14 cellular contexts compared by ENCODE assay signal in the genomic region with DNA sequence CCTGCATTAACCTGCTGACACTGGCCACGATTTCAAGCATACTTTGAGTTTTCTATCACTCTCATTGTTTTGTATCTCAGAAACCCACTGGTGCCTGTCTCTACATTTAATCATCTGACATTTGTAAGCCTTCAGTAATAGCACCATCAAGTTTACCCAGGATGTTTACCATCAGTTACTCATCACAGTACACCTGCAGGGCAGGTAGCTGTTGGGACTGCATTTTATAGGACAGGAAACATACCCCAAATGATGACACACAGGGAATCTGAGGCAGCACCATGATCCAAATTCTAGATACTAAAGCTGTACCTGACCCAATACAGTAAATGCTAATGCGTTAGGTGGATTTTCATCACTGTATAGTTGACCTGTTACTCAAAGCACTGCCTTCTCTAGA.
DNase-seq lines count a peak whose midpoint lies in the region; ATAC-seq and TF ChIP-seq lines count a peak whose summit lies in the region.
"Had no signal": no experiment of that assay in that cellular context is flagged by ENCODE, and none has a peak within 500 bp of the region (broad histone marks: within the 10 kb centered on the region; RNA-seq: fewer than 3 reads in every experiment).

No MANE protein-coding gene starts in this region.

- peak overlapping the region; percentile 96 for H3K27ac ChIP-seq in PC-3 (ENCODE audit: low read length)
- H3K27ac ChIP-seq: SJCRH30 had no signal

- TF ChIP-seq CTCF in MCF 10A (IDR thresholded peaks at IDR 0.05; ENCODE audit: unreplicated experiment) (no peak), PC-3 (conservative IDR thresholded peaks at IDR 0.05; ENCODE audit: low read depth, low read length) (no peak)

- no peaks in the 10 kb centered on the region for H3K79me2 ChIP-seq in PC-3 (ENCODE audit: low read length)

- peaks cover 15% of the 10 kb centered on the region for H3F3A ChIP-seq in PC-3 (ENCODE audit: low read length, unreplicated experiment)

- no peak overlapping the region for H3K27ac Mint-ChIP-seq in MCF 10A (ENCODE audit: low read depth, unreplicated experiment)
- H3K27ac Mint-ChIP-seq: CD8-positive, alpha-beta T cell had no signal

- H3K27me3 Mint-ChIP-seq in MCF 10A (ENCODE audit: insufficient read depth, unreplicated experiment), result no peaks in the 10 kb centered on the region

- in situ Hi-C loops in T47D (cut with HindIII; ENCODE audit: low pct_unique_long_range_greater_than_20kb, low sequenced_read_pairs), result no loop called here

- BruUV-seq in MCF 10A (replicated peaks; lab: Mats Ljungman, UMichigan), result no TSS peak
- BruUV-seq in PC-3 (replicated peaks; lab: Mats Ljungman, UMichigan), result no TSS peak

- peak overlapping the region; percentile 66 for H3K9ac ChIP-seq in PC-3 (ENCODE audit: low read length)

- H4K20me1 ChIP-seq in PC-3 (ENCODE audit: low read length), result no peaks in the 10 kb centered on the region

- peaks cover 71% of the 10 kb centered on the region for H3K4me1 ChIP-seq in PC-3 (ENCODE audit: insufficient read depth, low read length)
- H3K4me1 ChIP-seq: SJCRH30 had no signal

- H3K4me3 ChIP-seq in PC-3 (ENCODE audit: low read length), result peak overlapping the region; percentile 38; the same call in 1 of the 2 replicates
- H3K4me3 ChIP-seq: SJCRH30 had no signal

- peaks cover 6% of the 10 kb centered on the region for H3K36me3 Mint-ChIP-seq in MCF 10A (ENCODE audit: insufficient read depth, unreplicated experiment)
- H3K36me3 Mint-ChIP-seq: CD8-positive, alpha-beta T cell had no signal

- no peaks in the 10 kb centered on the region for H3K9me3 ChIP-seq in PC-3 (ENCODE audit: low read length)
- H3K9me3 ChIP-seq: SJCRH30 had no signal

- CTCF ChIA-PET in MCF 10A (lab: Yijun Ruan, JAX), result interaction anchor here (1.5 to 1.9 kb wide), 3 partner anchors 49 to 144 kb away, joined by 4 to 6 read pairs (median 5); no protein-coding TSS in a partner anchor
- CTCF ChIA-PET in PC-3 (lab: Charles Lee), result no interaction called here

- POLR2A ChIA-PET in MCF 10A (lab: Yijun Ruan, JAX), result interaction anchor here (1.0 to 1.7 kb wide), 4 partner anchors 10 to 102 kb away, joined by 3 to 7 read pairs (median 4); no protein-coding TSS in a partner anchor
- POLR2A ChIA-PET in PC-3 (lab: Charles Lee; ENCODE audit: unreplicated experiment), result interaction anchor here (0.7 to 1.3 kb wide), 2 partner anchors 10 to 65 kb away, joined by 4 to 6 read pairs; no protein-coding TSS in a partner anchor

- peaks cover 13% of the 10 kb centered on the region for H3K4me1 Mint-ChIP-seq in MCF 10A (ENCODE audit: insufficient read depth, unreplicated experiment)

- no peaks in the 10 kb centered on the region for H3K9me3 Mint-ChIP-seq in MCF 10A (ENCODE audit: unreplicated experiment)
- H3K9me3 Mint-ChIP-seq: CD8-positive, alpha-beta T cell had no signal

- peak overlapping the region; percentile 78 for H3K4me2 ChIP-seq in PC-3 (ENCODE audit: low read length)

- no peaks in the 10 kb centered on the region for H3K27me3 ChIP-seq in PC-3 (ENCODE audit: low read length)
- H3K27me3 ChIP-seq: SJCRH30 had no signal

- no peak overlapping the region for H2AFZ ChIP-seq in PC-3 (ENCODE audit: low read length)

- no peak overlapping the region for H3K4me3 Mint-ChIP-seq in MCF 10A (ENCODE audit: unreplicated experiment)
- H3K4me3 Mint-ChIP-seq: CD8-positive, alpha-beta T cell had no signal

- intact Hi-C loops in MCF 10A (cut with micrococcal nuclease), result no loop called here
- intact Hi-C loops in PC-3 (cut with micrococcal nuclease), result no loop called here

- no peaks in the 10 kb centered on the region for H3K36me3 ChIP-seq in PC-3 (ENCODE audit: low read depth, low read length)
- H3K36me3 ChIP-seq: SJCRH30 had no signal

- ATAC-seq in PC-3 (peak; percentile 44), esophagus mucosa (peak; percentile 59), HG03442 (IDR thresholded peaks at IDR 0.05; ENCODE audit: unreplicated experiment) (no peak), GM21723 (IDR thresholded peaks at IDR 0.05; ENCODE audit: unreplicated experiment) (no peak)
- ATAC-seq: CD8-positive, alpha-beta T cell had no signal

- DNase-seq in T47D (ENCODE audit: low read depth in 1 of 2, low spot score in 1 of 2) (peak; percentile 9 to 72), MCF 10A (ENCODE audit: unreplicated experiment) (no peak), PC-3 (peak; percentile 89), DMS 273 treated with DMSO at 0.1 percent for 48 hours (lab: John Stamatoyannopoulos, UW) (no peak), HK-2 (ENCODE audit: unreplicated experiment) (no peak)
- DNase-seq: CD8-positive, alpha-beta T cell; H7; NCI-H1930; NCI-H446 treated with DMSO at 0.1 percent for 48 hours; RPMI8226; SJCRH30 had no signal

- H3K9me2 ChIP-seq in PC-3 (replicated peaks; ENCODE audit: low read length), result no peaks in the 10 kb centered on the region

Comparison
In these comparisons a context has a peak if more than half of its experiments do, and no peak if none do; other contexts are left out.
1. DNase-seq: peak in T47D (2 of 2) and PC-3 (single experiment); none in MCF 10A (single experiment), DMS 273 treated with DMSO at 0.1 percent for 48 hours (single experiment) and HK-2 (single experiment).
2. ATAC-seq: peak in PC-3 (single experiment) and esophagus mucosa (single experiment); none in HG03442 (single experiment) and GM21723 (single experiment).